In the genomic region with DNA sequence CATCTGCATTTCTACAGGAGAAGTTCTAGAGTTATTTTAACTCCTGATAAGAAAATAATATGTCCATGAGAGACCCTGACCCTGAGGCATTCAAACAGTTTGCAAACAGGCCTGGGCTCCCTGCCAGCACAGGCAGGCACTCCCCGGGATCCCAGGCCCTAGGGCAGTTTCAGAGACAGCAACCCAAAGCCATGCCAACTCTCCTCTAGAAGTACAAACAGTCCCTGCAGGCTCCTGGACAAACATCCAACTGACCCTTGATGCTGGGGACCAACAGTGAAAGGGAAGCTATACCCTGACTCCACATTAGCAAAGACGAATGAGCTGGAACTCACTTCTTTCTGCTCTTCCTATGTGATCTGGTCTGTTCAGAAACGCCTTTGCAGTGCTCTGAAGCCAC, we compare ENCODE assay signal across 19 cellular contexts. TPM values are rescaled to one million over a fixed set of nuclear protein-coding genes. Genes with fewer than 3 reads are reported as not detected.
DNase-seq lines count a peak whose midpoint lies in the region; ATAC-seq and TF ChIP-seq lines count a peak whose summit lies in the region.
"Had no signal": no experiment of that assay in that cellular context is flagged by ENCODE, and none has a peak within 500 bp of the region (broad histone marks: within the 10 kb centered on the region; RNA-seq: fewer than 3 reads in every experiment).

No MANE protein-coding gene starts in this region.

- H3K9me3 ChIP-seq in Loucy (ENCODE audit: insufficient read depth, low read depth, low read length) (no peaks in the 10 kb centered on the region), adrenal gland (replicated peaks in 1 of 3) (no peaks in the 10 kb centered on the region), right lobe of liver (no peaks in the 10 kb centered on the region)
- H3K9me3 ChIP-seq: uterus had no signal

- H3K27ac ChIP-seq in adrenal gland (no peak overlapping the region), right lobe of liver (peak overlapping the region in 2 of 3 donors; percentile 45 to 69), caudate nucleus (ENCODE audit: low read depth, low read length) (no peak overlapping the region)
- H3K27ac ChIP-seq: uterus had no signal

- no peaks in the 10 kb centered on the region for H3F3A ChIP-seq in Loucy (ENCODE audit: low read depth)

- no peak overlapping the region for H3K9ac ChIP-seq in Loucy (ENCODE audit: low read depth, low read length, poor library complexity, severe bottlenecking)

- no peaks in the 10 kb centered on the region for H4K20me1 ChIP-seq in Loucy (ENCODE audit: insufficient read depth, low read length, poor library complexity, severe bottlenecking)

- ATAC-seq in right lobe of liver, result peak; percentile 96 to 98 (median 97)
- no peak for ATAC-seq in HG02884 (IDR thresholded peaks at IDR 0.05; ENCODE audit: unreplicated experiment)

- TF ChIP-seq CTCF in Calu3 (IDR thresholded peaks at IDR 0.05; ENCODE audit: unreplicated experiment), result no peak
- no peak for TF ChIP-seq CTCF in Loucy (conservative IDR thresholded peaks at IDR 0.05; ENCODE audit: low read length)
- no peak for TF ChIP-seq CTCF in adrenal gland (IDR thresholded peaks at IDR 0.05)
- no peak for TF ChIP-seq CTCF in right lobe of liver (IDR thresholded peaks at IDR 0.05)

- no peaks in the 10 kb centered on the region for H3K27me3 ChIP-seq in Loucy (ENCODE audit: insufficient read depth, low read length, poor library complexity, severe bottlenecking)
- H3K27me3 ChIP-seq in adrenal gland, result no peaks in the 10 kb centered on the region
- H3K27me3 ChIP-seq in right lobe of liver, result no peaks in the 10 kb centered on the region
- H3K27me3 ChIP-seq: uterus had no signal

- H3K36me3 Mint-ChIP-seq in Calu3 (ENCODE audit: insufficient read depth, unreplicated experiment), result no peaks in the 10 kb centered on the region
- H3K36me3 Mint-ChIP-seq: IgD-negative memory B cell had no signal

- no peaks in the 10 kb centered on the region for H3K79me2 ChIP-seq in Loucy (ENCODE audit: insufficient read depth, low read length)

- H3K4me3 ChIP-seq in Loucy (ENCODE audit: low read length, poor library complexity, severe bottlenecking) (no peak overlapping the region), adrenal gland (no peak overlapping the region), right lobe of liver (no peak overlapping the region)
- H3K4me3 ChIP-seq: smooth muscle cell, uterus had no signal

- H3K4me2 ChIP-seq in Loucy (ENCODE audit: low read depth, low read length, poor library complexity, severe bottlenecking), result no peak overlapping the region
- H3K4me2 ChIP-seq: smooth muscle cell had no signal

- peak overlapping the region; percentile 48; the same call in 1 of the 2 replicates for H2AFZ ChIP-seq in Loucy (ENCODE audit: low read length)

- 47 to 65% (median 48%) methylated on average over 2 to 3 of the region's 3 CpGs for WGBS in adrenal gland, 4 donors
- WGBS in right lobe of liver (ENCODE audit: insufficient coverage, low coverage, low lambda C conversion rate, missing lambda C conversion rate), result 18% methylated on average over 3 of the region's 3 CpGs

- DNase-seq in Calu3 (peak; percentile 1), adrenal gland (peak; percentile 13 to 65 (median 41)), right lobe of liver (peak; percentile 46 to 86 (median 81)), caudate nucleus (lab: John Stamatoyannopoulos, UW) (no peak), NCI-H82 (lab: John Stamatoyannopoulos, UW) (no peak), NCI-H2029 (lab: John Stamatoyannopoulos, UW) (no peak)
- DNase-seq: activated naive CD8-positive, alpha-beta T cell treated with anti-CD3 and anti-CD28 coated beads, Interleukin-2, amount 50 U/mL, for 24 hours; activated T-cell treated with anti-CD3 and anti-CD28 coated beads, Interleukin-2, amount 50 U/mL, for 72 hours; DMS153; NCI-H1436 treated with DMSO at 0.1 percent for 48 hours; SHP77 treated with DMSO at 0.1 percent for 48 hours; stimulated activated naive CD4-positive, alpha-beta T cell; T-helper 9 cell; uterus had no signal

- no TSS peak for BruUV-seq in Calu3 (replicated peaks; lab: Mats Ljungman, UMichigan)

- peaks cover 4% of the 10 kb centered on the region for H3K27me3 Mint-ChIP-seq in Calu3 (ENCODE audit: unreplicated experiment)

- H3K27ac Mint-ChIP-seq in Calu3 (ENCODE audit: unreplicated experiment), result no peak overlapping the region
- H3K27ac Mint-ChIP-seq: activated naive CD8-positive, alpha-beta T cell treated with anti-CD3 and anti-CD28 coated beads, Interleukin-2, amount 50 U/mL, for 24 hours; activated T-cell treated with anti-CD3 and anti-CD28 coated beads, Interleukin-2, amount 50 U/mL, for 72 hours; IgD-negative memory B cell had no signal

- intact Hi-C loops in Calu3 (cut with micrococcal nuclease; ENCODE audit: unreplicated experiment), result no loop called here
- intact Hi-C loops in adrenal gland (cut with DNase I), result no loop called here
- intact Hi-C loops in right lobe of liver (cut with DNase I), result no loop called here

- no peaks in the 10 kb centered on the region for H3K9me3 Mint-ChIP-seq in Calu3 (ENCODE audit: low read depth, unreplicated experiment)
- H3K9me3 Mint-ChIP-seq: activated naive CD8-positive, alpha-beta T cell treated with anti-CD3 and anti-CD28 coated beads, Interleukin-2, amount 50 U/mL, for 24 hours; activated T-cell treated with anti-CD3 and anti-CD28 coated beads, Interleukin-2, amount 50 U/mL, for 72 hours; IgD-negative memory B cell had no signal

- CTCF ChIA-PET in Calu3 (lab: Charles Lee), result no interaction called here

- H3K36me3 ChIP-seq in Loucy (ENCODE audit: insufficient read depth, low read length) (no peaks in the 10 kb centered on the region), adrenal gland (replicated peaks in 1 of 2) (no peaks in the 10 kb centered on the region), right lobe of liver (peaks cover 0 to 2% (median 0%) of the 10 kb centered on the region in 4 donors)
- H3K36me3 ChIP-seq: uterus had no signal

- no peak for TF ChIP-seq POLR2A in adrenal gland (IDR thresholded peaks at IDR 0.05)
- TF ChIP-seq POLR2A in right lobe of liver (IDR thresholded peaks at IDR 0.05), result no peak

- no peaks in the 10 kb centered on the region for H3K9me2 ChIP-seq in Loucy (replicated peaks; ENCODE audit: low read depth, low read length)

- no peak overlapping the region for H3K4me3 Mint-ChIP-seq in Calu3 (ENCODE audit: low read depth, unreplicated experiment)
- H3K4me3 Mint-ChIP-seq: activated naive CD8-positive, alpha-beta T cell treated with anti-CD3 and anti-CD28 coated beads, Interleukin-2, amount 50 U/mL, for 24 hours; activated T-cell treated with anti-CD3 and anti-CD28 coated beads, Interleukin-2, amount 50 U/mL, for 72 hours; IgD-negative memory B cell had no signal

- H3K4me1 ChIP-seq in Loucy (ENCODE audit: insufficient read depth, low read length, poor library complexity, severe bottlenecking) (peaks cover 28% of the 10 kb centered on the region), adrenal gland (replicated peaks in 1 of 2) (peaks cover 0 to 10% of the 10 kb centered on the region in 2 donors), right lobe of liver (peaks cover 0 to 17% (median 8%) of the 10 kb centered on the region in 4 donors)
- H3K4me1 ChIP-seq: uterus had no signal

- H3K4me1 Mint-ChIP-seq in Calu3 (ENCODE audit: low read depth, unreplicated experiment), result no peaks in the 10 kb centered on the region

RNA-seq across cellular contexts. Expression of a gene that starts 44.8 kb away (rescaled TPM):
- total RNA-seq in Calu3 (2022) (not detected in 2 replicates), adrenal gland (not detected), right lobe of liver (not detected)
- polyA plus RNA-seq in adrenal gland, result not detected
- total RNA-seq: H4, smooth muscle cell, uterus had no signal
- polyA plus RNA-seq: IgD-negative memory B cell, smooth muscle cell had no signal

Comparison
In these comparisons a context has a peak if more than half of its experiments do, and no peak if none do; other contexts are left out.
1. DNase-seq: peak in Calu3 (single experiment), adrenal gland (7 of 7) and right lobe of liver (3 of 3); none in caudate nucleus (0 of 61), NCI-H82 (single experiment) and NCI-H2029 (single experiment).
2. H3K27ac ChIP-seq: peak in right lobe of liver (2 of 3); none in adrenal gland (0 of 5) and caudate nucleus (single experiment).